In the genomic region with DNA sequence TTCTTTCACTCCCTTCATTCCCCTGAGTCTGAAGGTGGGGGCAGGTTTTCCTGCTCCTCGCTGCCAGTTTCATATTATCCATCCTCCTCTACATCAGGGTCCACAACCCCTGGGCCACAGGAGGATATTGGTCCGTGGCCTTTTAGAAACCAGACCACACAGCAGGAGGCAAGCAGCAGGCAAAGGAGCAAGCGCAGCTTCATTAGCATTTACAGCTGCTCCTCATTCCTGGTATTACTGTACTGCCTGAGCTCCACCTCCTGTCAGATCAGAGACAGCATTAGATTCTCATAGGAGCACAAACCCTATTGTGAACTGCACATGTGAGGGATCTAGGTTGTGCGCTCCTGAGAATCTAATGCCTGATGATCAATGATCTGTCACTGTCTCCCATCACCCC, we compare ENCODE assay signal across 16 cellular contexts.
"Had no signal": no experiment of that assay in that cellular context is flagged by ENCODE, and none has a peak within 500 bp of the region (broad histone marks: within the 10 kb centered on the region; RNA-seq: fewer than 3 reads in every experiment).

No MANE protein-coding gene starts in this region.

- DNase-seq: activated CD4-positive, alpha-beta memory T cell treated with anti-CD3 and anti-CD28 coated beads for 36 hours; activated CD4-positive, alpha-beta T cell treated with anti-CD3 and anti-CD28 coated beads for 4 hours; activated naive CD4-positive, alpha-beta T cell treated with anti-CD3 and anti-CD28 coated beads for 36 hours; effector CD4-positive, alpha-beta T cell; head of caudate nucleus; kidney; occipital lobe; retina; stimulated activated CD4-positive, alpha-beta T cell treated with anti-CD3 and anti-CD28 coated beads, Interleukin-2, amount 100 ng/mL, for 24 hours; stimulated activated naive CD4-positive, alpha-beta T cell treated with Interleukin-2 at 50 U/mL for 16 hours; thyroid gland; WERI-Rb-1 had no signal

- H3K27me3 Mint-ChIP-seq: activated CD4-positive, alpha-beta memory T cell treated with anti-CD3 and anti-CD28 coated beads for 36 hours had no signal

- H3K27ac ChIP-seq: ascending aorta, thyroid gland, WERI-Rb-1 had no signal

- H3K4me1 Mint-ChIP-seq: nephron had no signal

- ATAC-seq: left lobe of liver had no signal

- H3K9me3 Mint-ChIP-seq: activated CD4-positive, alpha-beta memory T cell treated with anti-CD3 and anti-CD28 coated beads for 36 hours; activated naive CD4-positive, alpha-beta T cell treated with anti-CD3 and anti-CD28 coated beads for 36 hours; mesothelial cell of epicardium; nephron had no signal

- H3K36me3 Mint-ChIP-seq: activated CD4-positive, alpha-beta memory T cell treated with anti-CD3 and anti-CD28 coated beads for 36 hours had no signal

- H3K27ac Mint-ChIP-seq: activated CD4-positive, alpha-beta memory T cell treated with anti-CD3 and anti-CD28 coated beads for 36 hours; activated naive CD4-positive, alpha-beta T cell treated with anti-CD3 and anti-CD28 coated beads for 36 hours; mesothelial cell of epicardium; nephron had no signal

- H3K4me3 Mint-ChIP-seq: activated CD4-positive, alpha-beta memory T cell treated with anti-CD3 and anti-CD28 coated beads for 36 hours; activated naive CD4-positive, alpha-beta T cell treated with anti-CD3 and anti-CD28 coated beads for 36 hours; mesothelial cell of epicardium; nephron had no signal
